Comparison of ENCODE assay signal across 20 cellular contexts in the genomic region with DNA sequence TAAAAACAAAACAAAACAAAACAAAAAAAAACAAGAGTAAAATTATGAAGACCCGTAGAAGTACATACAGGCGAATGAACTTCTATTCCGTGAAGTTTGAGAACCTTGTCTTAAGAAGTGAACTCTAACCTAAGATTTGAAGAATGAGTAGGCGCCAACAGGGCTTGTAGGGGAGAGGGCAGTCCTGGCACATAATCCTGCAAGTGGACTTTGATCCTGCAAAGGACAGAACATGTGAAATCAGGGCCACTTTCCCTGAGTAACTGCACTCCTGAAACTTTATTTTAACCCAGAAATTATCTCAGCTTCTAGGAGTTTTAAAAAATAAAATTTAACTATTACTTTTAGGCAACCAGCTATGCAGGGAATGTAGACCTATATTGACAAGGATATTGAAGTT.
DNase-seq lines count a peak whose midpoint lies in the region; ATAC-seq, FAIRE-seq and TF ChIP-seq lines count a peak whose summit lies in the region.
"Had no signal": no experiment of that assay in that cellular context is flagged by ENCODE, and none has a peak within 500 bp of the region (broad histone marks: within the 10 kb centered on the region; RNA-seq: fewer than 3 reads in every experiment).

No MANE protein-coding gene starts in this region.

- H3K4me3 Mint-ChIP-seq in CD8-positive, alpha-beta memory T cell, result no peak overlapping the region
- H3K4me3 Mint-ChIP-seq: CD4-positive, CD25-positive, alpha-beta regulatory T cell had no signal

- 39 to 46% methylated on average over 4 of the region's 4 CpGs for WGBS in body of pancreas, 2 donors
- WGBS in HepG2 (ENCODE audit: low lambda C conversion rate), result 60% methylated on average over 4 of the region's 4 CpGs
- 41 to 47% methylated on average over 4 of the region's 4 CpGs for WGBS in pancreas, 2 donors

- H3K27ac ChIP-seq in ACC112 (ENCODE audit: low read depth, low read length) (no peak overlapping the region), body of pancreas (no peak overlapping the region), HepG2 (ENCODE audit: extremely low read length, insufficient read depth, low read length) (no peak overlapping the region), pancreas (no peak overlapping the region)
- no peak overlapping the region for H3K27ac ChIP-seq in CD8-positive, alpha-beta memory T cell (ENCODE audit: low read depth, low read length)
- H3K27ac ChIP-seq: BLaER1 had no signal

- H3K79me2 ChIP-seq in ACC112 (ENCODE audit: control insufficient read depth, insufficient read depth, low read length, unreplicated experiment) (no peaks in the 10 kb centered on the region), HepG2 (ENCODE audit: insufficient read depth, low read length) (no peaks in the 10 kb centered on the region)

- H3K4me1 ChIP-seq in ACC112 (ENCODE audit: control insufficient read depth, insufficient read depth, low read length, unreplicated experiment), result peaks cover 6% of the 10 kb centered on the region
- H3K4me1 ChIP-seq in body of pancreas, result peaks cover 17% of the 10 kb centered on the region
- peaks cover 24% of the 10 kb centered on the region for H3K4me1 ChIP-seq in HepG2 (ENCODE audit: insufficient read depth, low read length)
- H3K4me1 ChIP-seq in pancreas, result peaks cover 0 to 9% (median 0%) of the 10 kb centered on the region in 3 donors
- H3K4me1 ChIP-seq in CD8-positive, alpha-beta memory T cell (ENCODE audit: insufficient read depth, low read length), result no peaks in the 10 kb centered on the region
- H3K4me1 ChIP-seq: BLaER1 had no signal

- in situ Hi-C loops in HepG2 (cut with HindIII; ENCODE audit: extremely low pct_ligation_motif_present, low pct_unique_long_range_greater_than_20kb), result loop anchor here (25.0 kb wide), 1 partner anchor 1012 kb away; no protein-coding TSS in a partner anchor

- H3K36me3 Mint-ChIP-seq in CD8-positive, alpha-beta memory T cell, result no peaks in the 10 kb centered on the region
- H3K36me3 Mint-ChIP-seq: CD4-positive, CD25-positive, alpha-beta regulatory T cell had no signal

- POLR2A ChIA-PET in HepG2 (lab: Yijun Ruan, JAX), result no interaction called here
- POLR2A ChIA-PET in CD8-positive, alpha-beta memory T cell (lab: Charles Lee), result no interaction called here

- TF ChIP-seq CTCF in body of pancreas (IDR thresholded peaks at IDR 0.05), result no peak
- no peak for TF ChIP-seq CTCF in HepG2 (CRISPR knock-in tag; IDR thresholded peaks at IDR 0.05)
- no peak for TF ChIP-seq CTCF in pancreas (IDR thresholded peaks at IDR 0.05)

- no TSS peak for BruUV-seq in HepG2 (replicated peaks; lab: Mats Ljungman, UMichigan)

- H3K9me3 ChIP-seq in body of pancreas (no peaks in the 10 kb centered on the region), HepG2 (ENCODE audit: low read length) (no peaks in the 10 kb centered on the region), pancreas (no peaks in the 10 kb centered on the region)
- no peaks in the 10 kb centered on the region for H3K9me3 ChIP-seq in CD8-positive, alpha-beta memory T cell (ENCODE audit: low read length)
- H3K9me3 ChIP-seq: BLaER1, MG63, SK-N-SH had no signal

- H3K4me3 ChIP-seq in ACC112 (ENCODE audit: low read depth, low read length) (no peak overlapping the region), body of pancreas (no peak overlapping the region), HepG2 (replicated peaks in 1 of 3; ENCODE audit: insufficient read depth in 1 of 3, low read depth in 2 of 3, low read length in 3 of 3) (no peak overlapping the region), pancreas (no peak overlapping the region)
- no peak overlapping the region for H3K4me3 ChIP-seq in CD8-positive, alpha-beta memory T cell (ENCODE audit: low read length)
- H3K4me3 ChIP-seq: BLaER1, MG63 had no signal

- H4K20me1 ChIP-seq in HepG2 (ENCODE audit: insufficient read depth, low read length), result no peaks in the 10 kb centered on the region
- H4K20me1 ChIP-seq: BLaER1 had no signal

- CTCF ChIA-PET in HepG2 (lab: Yijun Ruan, JAX; ENCODE audit: low intra/inter-chr PET ratio, low total read pairs), result no interaction called here
- CTCF ChIA-PET in CD8-positive, alpha-beta memory T cell (lab: Charles Lee), result no interaction called here

- H2AFZ ChIP-seq in ACC112 (ENCODE audit: low read length, unreplicated experiment), result peak overlapping the region; percentile 59
- no peak overlapping the region for H2AFZ ChIP-seq in HepG2 (ENCODE audit: low read length)

- no peak for TF ChIP-seq RAD21 in HepG2 (CRISPR knock-in tag; IDR thresholded peaks at IDR 0.05)

- TF ChIP-seq POLR2A in body of pancreas (IDR thresholded peaks at IDR 0.05) (no peak), HepG2 (IDR thresholded peaks at IDR 0.05; ENCODE audit: insufficient read depth in 1 of 2, low read depth in 2 of 2, low read length in 2 of 2) (no peak)

- TF ChIP-seq EP300 in HepG2 (IDR thresholded peaks at IDR 0.05; ENCODE audit: low read depth in 2 of 2, low read length in 2 of 2) (no peak), HepG2 (CRISPR knock-in tag; IDR thresholded peaks at IDR 0.05; ENCODE audit: borderline replicate concordance) (no peak)

- H3K4me1 Mint-ChIP-seq in CD8-positive, alpha-beta memory T cell, result no peaks in the 10 kb centered on the region
- H3K4me1 Mint-ChIP-seq: CD4-positive, CD25-positive, alpha-beta regulatory T cell had no signal

- no peaks in the 10 kb centered on the region for H3K27me3 ChIP-seq in ACC112 (ENCODE audit: insufficient read depth, low read length)
- H3K27me3 ChIP-seq in body of pancreas, result no peaks in the 10 kb centered on the region
- H3K27me3 ChIP-seq in HepG2 (ENCODE audit: control insufficient read depth in 1 of 2, insufficient read depth in 2 of 2, low read length in 2 of 2), result no peaks in the 10 kb centered on the region
- H3K27me3 ChIP-seq in pancreas, result no peaks in the 10 kb centered on the region
- H3K27me3 ChIP-seq in CD8-positive, alpha-beta memory T cell (ENCODE audit: insufficient read depth, low read length, poor library complexity, severe bottlenecking), result no peaks in the 10 kb centered on the region
- H3K27me3 ChIP-seq: BLaER1, MG63 had no signal

- no peak overlapping the region for H3K9ac ChIP-seq in HepG2 (ENCODE audit: insufficient read depth, low read depth, low read length)
- H3K9ac ChIP-seq: BLaER1, SK-N-SH had no signal

- FAIRE-seq in HepG2 (lab: Jason Lieb, UNC) (peak; percentile 8), pancreas (lab: Jason Lieb, UNC) (no peak)
- FAIRE-seq: GM18507, HTR-8/SVneo had no signal

- H3K27me3 Mint-ChIP-seq in CD8-positive, alpha-beta memory T cell, result no peaks in the 10 kb centered on the region
- H3K27me3 Mint-ChIP-seq: CD4-positive, CD25-positive, alpha-beta regulatory T cell had no signal

- peak; percentile 21 to 61 (median 24) for DNase-seq in body of pancreas
- DNase-seq in HepG2 (ENCODE audit: low spot score), result peak; percentile 61
- DNase-seq in pancreas, result peak in 2 of 6 donors; percentile 6 to 18
- no peak for DNase-seq in SKM-1 (lab: John Stamatoyannopoulos, UW; ENCODE audit: unreplicated experiment)
- no peak for DNase-seq in CD8-positive, alpha-beta memory T cell
- no peak for DNase-seq in NCI-H446 treated with DMSO at 0.1 percent for 48 hours (lab: John Stamatoyannopoulos, UW)
- DNase-seq: 8988T; CD4-positive, CD25-positive, alpha-beta regulatory T cell; MG63; NCI-H2029; NCI-H446; NCI-H526; NCI-H82; NK-92 treated with Interleukin-12 subunit alpha and Interleukin-12 subunit beta, amount 100 ng/mL, for 24 hours; SK-N-SH had no signal

- H3K27ac Mint-ChIP-seq in CD8-positive, alpha-beta memory T cell, result no peak overlapping the region
- H3K27ac Mint-ChIP-seq: CD4-positive, CD25-positive, alpha-beta regulatory T cell had no signal

- peak overlapping the region; percentile 32 for H3K4me2 ChIP-seq in HepG2 (ENCODE audit: low read depth, low read length)
- H3K4me2 ChIP-seq: BLaER1 had no signal

- no peaks in the 10 kb centered on the region for H3K36me3 ChIP-seq in ACC112 (ENCODE audit: insufficient read depth, low read length)
- no peaks in the 10 kb centered on the region for H3K36me3 ChIP-seq in body of pancreas (replicated peaks in 1 of 2; ENCODE audit: insufficient read depth in 1 of 2, low read depth in 2 of 2)
- H3K36me3 ChIP-seq in HepG2 (replicated peaks in 1 of 2; ENCODE audit: control insufficient read depth in 1 of 2, insufficient read depth in 2 of 2, low read length in 2 of 2), result no peaks in the 10 kb centered on the region
- H3K36me3 ChIP-seq in pancreas, result no peaks in the 10 kb centered on the region
- no peaks in the 10 kb centered on the region for H3K36me3 ChIP-seq in CD8-positive, alpha-beta memory T cell (ENCODE audit: insufficient read depth, low read length)
- H3K36me3 ChIP-seq: BLaER1, MG63 had no signal

- intact Hi-C loops in body of pancreas (cut with DNase I), result no loop called here
- intact Hi-C loops in HepG2 (cut with micrococcal nuclease; ENCODE audit: unreplicated experiment), result no loop called here
- intact Hi-C loops in pancreas (cut with DNase I), result no loop called here

- ATAC-seq in body of pancreas (peak; percentile 83), HepG2 (peak; percentile 79), pancreas (peak; percentile 78 to 89 (median 86)), GM19452 (IDR thresholded peaks at IDR 0.05; ENCODE audit: unreplicated experiment) (no peak)

- peaks cover 5 to 14% (median 8%) of the 10 kb centered on the region in 5 donors for H3K9me3 Mint-ChIP-seq in CD8-positive, alpha-beta memory T cell

TF ChIP-seq in HepG2, 621 proteins besides CTCF, POLR2A, EP300 and RAD21 (continues in another document):
- TF ChIP-seq ZNF101 (CRISPR knock-in tag; IDR thresholded peaks at IDR 0.05; ENCODE audit: borderline replicate concordance, low read depth), result no peak
- TF ChIP-seq HNF4G (IDR thresholded peaks at IDR 0.05; ENCODE audit: borderline replicate concordance, low read depth, low read length), result peak; percentile 57; the same call in 1 of the 2 replicates
- TF ChIP-seq HNF4G (CRISPR knock-in tag; IDR thresholded peaks at IDR 0.05; ENCODE audit: borderline replicate concordance, low read depth), result no peak
- no peak for TF ChIP-seq ZNF776 (CRISPR knock-in tag; IDR thresholded peaks at IDR 0.05)
- 0 out of 2 replicates have a peak, but pooled peaks have one; percentile 31 for TF ChIP-seq EHMT2 (IDR thresholded peaks at IDR 0.05; ENCODE audit: borderline replicate concordance, low read depth, low read length)
- TF ChIP-seq HNF4A (CRISPR knock-in tag; IDR thresholded peaks at IDR 0.05), result peak; percentile 88
- TF ChIP-seq ZNF629 (CRISPR knock-in tag; conservative IDR thresholded peaks at IDR 0.05), result no peak
- TF ChIP-seq ZSCAN20 (CRISPR knock-in tag; IDR thresholded peaks at IDR 0.05; ENCODE audit: borderline replicate concordance), result no peak
- peak; percentile 64 for TF ChIP-seq PPARG (CRISPR knock-in tag; conservative IDR thresholded peaks at IDR 0.05)
- TF ChIP-seq NCOR1 (IDR thresholded peaks at IDR 0.05; ENCODE audit: borderline replicate concordance, low read length), result 0 out of 2 replicates have a peak, but pooled peaks have one; percentile 20
- TF ChIP-seq DMAP1 (CRISPR knock-in tag; IDR thresholded peaks at IDR 0.05), result no peak
- TF ChIP-seq PAF1 (CRISPR knock-in tag; IDR thresholded peaks at IDR 0.05), result no peak
- TF ChIP-seq ZMAT3 (CRISPR knock-in tag; conservative IDR thresholded peaks at IDR 0.05), result no peak

Comparison
In these comparisons a context has a peak if more than half of its experiments do, and no peak if none do; other contexts are left out.
1. DNase-seq: peak in body of pancreas (4 of 4) and HepG2 (single experiment); none in SKM-1 (single experiment), CD8-positive, alpha-beta memory T cell (0 of 5) and NCI-H446 treated with DMSO at 0.1 percent for 48 hours (single experiment).